ENCODE assay signal across 8 cellular contexts in the genomic region with DNA sequence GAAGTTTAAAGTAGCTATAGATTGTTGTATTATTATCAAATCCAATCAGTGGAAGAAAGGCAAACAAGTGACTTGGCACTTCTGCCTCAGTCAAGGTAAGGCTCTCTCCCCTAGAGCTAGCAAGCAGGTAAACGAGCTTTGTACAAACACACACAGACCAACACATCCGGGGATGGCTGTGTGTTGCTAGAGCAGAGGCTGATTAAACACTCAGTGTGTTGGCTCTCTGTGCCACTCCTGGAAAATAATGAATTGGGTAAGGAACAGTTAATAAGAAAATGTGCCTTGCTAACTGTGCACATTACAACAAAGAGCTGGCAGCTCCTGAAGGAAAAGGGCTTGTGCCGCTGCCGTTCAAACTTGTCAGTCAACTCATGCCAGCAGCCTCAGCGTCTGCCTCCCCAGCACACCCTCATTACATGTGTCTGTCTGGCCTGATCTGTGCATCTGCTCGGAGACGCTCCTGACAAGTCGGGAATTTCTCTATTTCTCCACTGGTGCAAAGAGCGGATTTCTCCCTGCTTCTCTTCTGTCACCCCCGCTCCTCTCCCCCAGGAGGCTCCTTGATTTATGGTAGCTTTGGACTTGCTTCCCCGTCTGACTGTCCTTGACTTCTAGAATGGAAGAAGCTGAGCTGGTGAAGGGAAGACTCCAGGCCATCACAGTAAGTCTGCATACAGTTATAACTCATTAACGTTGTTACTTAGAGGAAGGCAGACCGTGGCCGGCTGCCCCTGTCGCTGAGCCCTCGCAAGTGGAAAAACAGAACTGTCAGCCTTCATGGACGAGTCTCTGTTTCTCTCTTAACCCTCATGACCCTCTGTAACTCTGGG. TPM values are rescaled to one million over a fixed set of nuclear protein-coding genes. Genes with fewer than 3 reads are reported as not detected.
DNase-seq lines count a peak whose midpoint lies in the region; ATAC-seq and TF ChIP-seq lines count a peak whose summit lies in the region.

A gene with protein sequence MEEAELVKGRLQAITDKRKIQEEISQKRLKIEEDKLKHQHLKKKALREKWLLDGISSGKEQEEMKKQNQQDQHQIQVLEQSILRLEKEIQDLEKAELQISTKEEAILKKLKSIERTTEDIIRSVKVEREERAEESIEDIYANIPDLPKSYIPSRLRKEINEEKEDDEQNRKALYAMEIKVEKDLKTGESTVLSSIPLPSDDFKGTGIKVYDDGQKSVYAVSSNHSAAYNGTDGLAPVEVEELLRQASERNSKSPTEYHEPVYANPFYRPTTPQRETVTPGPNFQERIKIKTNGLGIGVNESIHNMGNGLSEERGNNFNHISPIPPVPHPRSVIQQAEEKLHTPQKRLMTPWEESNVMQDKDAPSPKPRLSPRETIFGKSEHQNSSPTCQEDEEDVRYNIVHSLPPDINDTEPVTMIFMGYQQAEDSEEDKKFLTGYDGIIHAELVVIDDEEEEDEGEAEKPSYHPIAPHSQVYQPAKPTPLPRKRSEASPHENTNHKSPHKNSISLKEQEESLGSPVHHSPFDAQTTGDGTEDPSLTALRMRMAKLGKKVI (plus strand): TSS at position 415 of the 833 bp plus-strand sequence. CDS start 205 bp downstream, at position 620.

- H3K4me3 Mint-ChIP-seq in activated CD8-positive, alpha-beta T cell treated with anti-CD3 and anti-CD28 coated beads, Interleukin-2, amount 10 ng/mL, durations not matched to agents 7 days and 5 days: no peak within 1 kb of the TSS

- no peak within 1 kb of the TSS for H3K27ac Mint-ChIP-seq in activated CD8-positive, alpha-beta T cell treated with anti-CD3 and anti-CD28 coated beads, Interleukin-2, amount 10 ng/mL, durations not matched to agents 7 days and 5 days

- H3K27me3 ChIP-seq in esophagus squamous epithelium: no peaks in the 10 kb centered on the region
- no peaks in the 10 kb centered on the region for H3K27me3 ChIP-seq in neuron (ENCODE audit: insufficient read depth, low read length)

- 4% methylated on average over 16 of the region's 17 CpGs for WGBS in esophagus squamous epithelium, 2 donors

- H3K27me3 Mint-ChIP-seq in activated CD8-positive, alpha-beta T cell treated with anti-CD3 and anti-CD28 coated beads, Interleukin-2, amount 10 ng/mL, durations not matched to agents 7 days and 5 days (ENCODE audit: low read depth): peaks cover 24% of the 10 kb centered on the region

- peak within 1 kb of the TSS; percentile 84 to 91 (median 90) for H3K27ac ChIP-seq in esophagus squamous epithelium

- no peak for TF ChIP-seq CTCF in esophagus squamous epithelium (IDR thresholded peaks at IDR 0.05)

- H3K4me1 Mint-ChIP-seq in activated CD8-positive, alpha-beta T cell treated with anti-CD3 and anti-CD28 coated beads, Interleukin-2, amount 10 ng/mL, durations not matched to agents 7 days and 5 days (ENCODE audit: low read depth): no peaks in the 10 kb centered on the region

- no peaks in the 10 kb centered on the region for H3K9me3 Mint-ChIP-seq in activated CD8-positive, alpha-beta T cell treated with anti-CD3 and anti-CD28 coated beads, Interleukin-2, amount 10 ng/mL, durations not matched to agents 7 days and 5 days (ENCODE audit: insufficient read depth)

- POLR2A ChIA-PET in activated CD8-positive, alpha-beta T cell treated with anti-CD3 and anti-CD28 coated beads, Interleukin-2, amount 10 ng/mL, durations not matched to agents 7 days and 5 days (lab: Charles Lee): no interaction called here

- TF ChIP-seq POLR2A in esophagus squamous epithelium (IDR thresholded peaks at IDR 0.05): peak in 2 of 4 donors; percentile 33 to 57

- H3K36me3 ChIP-seq in esophagus squamous epithelium (no peaks in the 10 kb centered on the region), neuron (ENCODE audit: insufficient read depth, low read length) (peaks cover 5% of the 10 kb centered on the region)

- CTCF ChIA-PET in activated CD8-positive, alpha-beta T cell treated with anti-CD3 and anti-CD28 coated beads, Interleukin-2, amount 10 ng/mL, durations not matched to agents 7 days and 5 days (lab: Charles Lee): no interaction called here

- no peaks in the 10 kb centered on the region for H3K36me3 Mint-ChIP-seq in activated CD8-positive, alpha-beta T cell treated with anti-CD3 and anti-CD28 coated beads, Interleukin-2, amount 10 ng/mL, durations not matched to agents 7 days and 5 days (ENCODE audit: low read depth)

- H3K4me1 ChIP-seq in esophagus squamous epithelium (peaks cover 8 to 62% (median 9%) of the 10 kb centered on the region in 3 donors), neuron (ENCODE audit: insufficient read depth, low read length) (peaks cover 29% of the 10 kb centered on the region)

- intact Hi-C loops in esophagus squamous epithelium (cut with DNase I): no loop called here

- H3K4me3 ChIP-seq in esophagus squamous epithelium (peak within 1 kb of the TSS; percentile 54 to 63 (median 56)), neuron (ENCODE audit: low read length) (peak within 1 kb of the TSS; percentile 59)

- H2AFZ ChIP-seq in neuron (ENCODE audit: low read depth, low read length): peak within 1 kb of the TSS; percentile 41

- ATAC-seq in activated CD8-positive, alpha-beta T cell treated with anti-CD3 and anti-CD28 coated beads, Interleukin-2, amount 10 ng/mL, durations not matched to agents 7 days and 5 days: no peak
- ATAC-seq in GM21447 (IDR thresholded peaks at IDR 0.05; ENCODE audit: unreplicated experiment): no peak

- peak; percentile 23 for DNase-seq in COR-L47 (lab: John Stamatoyannopoulos, UW)
- DNase-seq in NCI-H82 treated with DMSO at 0.1 percent for 48 hours (lab: John Stamatoyannopoulos, UW; ENCODE audit: unreplicated experiment): peak; percentile 71
- no peak for DNase-seq in esophagus squamous epithelium (lab: John Stamatoyannopoulos, UW)
- DNase-seq in activated CD8-positive, alpha-beta T cell treated with anti-CD3 and anti-CD28 coated beads, Interleukin-2, amount 10 ng/mL, durations not matched to agents 7 days and 5 days: no peak
- DNase-seq in NCI-H226: no peak
- DNase-seq in cortex of kidney (lab: John Stamatoyannopoulos, UW): no peak

- no peaks in the 10 kb centered on the region for H3K9me3 ChIP-seq in esophagus squamous epithelium
- H3K9me3 ChIP-seq in neuron (ENCODE audit: low read length): no peaks in the 10 kb centered on the region

RNA-seq across cellular contexts. Expression of the gene that starts here (rescaled TPM):
- total RNA-seq in esophagus squamous epithelium: 10 to 100 TPM; 27.1 to 39.2 (median 31.3) TPM
- not detected for total RNA-seq in activated CD8-positive, alpha-beta T cell treated with anti-CD3 and anti-CD28 coated beads, Interleukin-2, amount 10 ng/mL, durations not matched to agents 7 days and 5 days

Comparison
In these comparisons a context has a peak if more than half of its experiments do, and no peak if none do; other contexts are left out.
1. RNA of the gene that starts here (total RNA-seq): 27.1 to 39.2 TPM in esophagus squamous epithelium; not detected in activated CD8-positive, alpha-beta T cell treated with anti-CD3 and anti-CD28 coated beads, Interleukin-2, amount 10 ng/mL, durations not matched to agents 7 days and 5 days; every median in the first group is over 10 times any median in the second.
2. DNase-seq: peak in COR-L47 (single experiment) and NCI-H82 treated with DMSO at 0.1 percent for 48 hours (single experiment); none in esophagus squamous epithelium (single experiment), activated CD8-positive, alpha-beta T cell treated with anti-CD3 and anti-CD28 coated beads, Interleukin-2, amount 10 ng/mL, durations not matched to agents 7 days and 5 days (single experiment), NCI-H226 (single experiment) and cortex of kidney (single experiment).